ENCODE assay signal across 9 cellular contexts in genomic region chr2:157257312-157258252, GRCh38. TPM values are rescaled to one million over a fixed set of nuclear protein-coding genes. Genes with fewer than 3 reads are reported as not detected.
DNase-seq lines count a peak whose midpoint lies in the region; ATAC-seq and TF ChIP-seq lines count a peak whose summit lies in the region.
"Had no signal": no experiment of that assay in that cellular context is flagged by ENCODE, and none has a peak within 500 bp of the region (broad histone marks: within the 10 kb centered on the region; RNA-seq: fewer than 3 reads in every experiment).

TSS of gene GALNT5 (plus strand) at chr2:157257705. CDS start at chr2:157258083, 378 bp downstream.

- no peaks in the 10 kb centered on the region for H3K9me2 ChIP-seq in MM.1S (replicated peaks; ENCODE audit: insufficient read depth, low read length)

- H3K27me3 ChIP-seq in ACC112 (ENCODE audit: insufficient read depth, low read length) (no peaks in the 10 kb centered on the region), MM.1S (replicated peaks; ENCODE audit: insufficient read depth, low read length) (no peaks in the 10 kb centered on the region), dorsolateral prefrontal cortex (no peaks in the 10 kb centered on the region)

- DNase-seq in MM.1S, result no peak
- peak in 1 of 10 donors; percentile 46 for DNase-seq in dorsolateral prefrontal cortex
- peak; percentile 12 for DNase-seq in medulla oblongata (ENCODE audit: extremely low spot score)
- DNase-seq in central memory CD4-positive, alpha-beta T cell, result no peak

- H3K36me3 ChIP-seq in ACC112 (ENCODE audit: insufficient read depth, low read length) (no peaks in the 10 kb centered on the region), MM.1S (replicated peaks; ENCODE audit: insufficient read depth, low read length) (no peaks in the 10 kb centered on the region)

- H3K4me3 ChIP-seq in ACC112 (ENCODE audit: low read depth, low read length) (peak within 1 kb of the TSS; percentile 81), MM.1S (ENCODE audit: low read length) (no peak within 1 kb of the TSS), dorsolateral prefrontal cortex (peak within 1 kb of the TSS in 49 of 59 donors; percentile 0 to 57 (median 34))

- H3K4me2 ChIP-seq in MM.1S (ENCODE audit: low read depth, low read length), result 0 out of 2 replicates have a peak within 1 kb of the TSS, but pooled peaks have one; percentile 2

- no peaks in the 10 kb centered on the region for H4K20me1 ChIP-seq in MM.1S (ENCODE audit: insufficient read depth, low read length)

- H3K27ac ChIP-seq in ACC112 (ENCODE audit: low read depth, low read length) (peak within 1 kb of the TSS; percentile 21), MM.1S (ENCODE audit: low read length) (peak within 1 kb of the TSS; percentile 74; the same call in 1 of the 2 replicates), dorsolateral prefrontal cortex (peak within 1 kb of the TSS in 1 of 59 donors; percentile 63)

- H3K4me1 ChIP-seq in ACC112 (ENCODE audit: control insufficient read depth, insufficient read depth, low read length, unreplicated experiment), result peaks cover 45% of the 10 kb centered on the region
- peaks cover 35% of the 10 kb centered on the region for H3K4me1 ChIP-seq in MM.1S (ENCODE audit: low read length)

- no peaks in the 10 kb centered on the region for H3K9me3 ChIP-seq in MM.1S (replicated peaks; ENCODE audit: insufficient read depth, low read length)

- no peak within 1 kb of the TSS for H3K9ac ChIP-seq in MM.1S (ENCODE audit: low read length)

- TF ChIP-seq CTCF in MM.1S (IDR thresholded peaks at IDR 0.05; ENCODE audit: low read length) (no peak), dorsolateral prefrontal cortex (IDR thresholded peaks at IDR 0.05 in 54 of 56, conservative IDR thresholded peaks at IDR 0.05 in 2 of 56; ENCODE audit: low read depth in 1 of 56, partially characterized antibody in 56 of 56) (no peak)

- intact Hi-C loops in dorsolateral prefrontal cortex (cut with DNase I), result no loop called here

- H3K79me2 ChIP-seq in ACC112 (ENCODE audit: control insufficient read depth, insufficient read depth, low read length, unreplicated experiment), result peaks cover 3% of the 10 kb centered on the region
- H3K79me2 ChIP-seq in MM.1S (ENCODE audit: low read length), result no peaks in the 10 kb centered on the region

- no peak for ATAC-seq in GM19035 (IDR thresholded peaks at IDR 0.05; ENCODE audit: unreplicated experiment)
- no peak for ATAC-seq in HG03039 (IDR thresholded peaks at IDR 0.05; ENCODE audit: unreplicated experiment)
- no peak for ATAC-seq in HG03565 (IDR thresholded peaks at IDR 0.05; ENCODE audit: unreplicated experiment)

- H2AFZ ChIP-seq in ACC112 (ENCODE audit: low read length, unreplicated experiment) (peak within 1 kb of the TSS; percentile 95), MM.1S (ENCODE audit: low read length) (no peak within 1 kb of the TSS)

- peaks cover 13% of the 10 kb centered on the region for H3F3A ChIP-seq in MM.1S (ENCODE audit: insufficient read depth, low read length)

RNA-seq across cellular contexts. Expression of gene GALNT5, which starts in this region (rescaled TPM):
- 1 to 10 TPM in 1 of 120 experiments, under 1 TPM in 48, not detected in 71; 0.06 to 1.1 (median 0.12) TPM for total RNA-seq in dorsolateral prefrontal cortex
- total RNA-seq: T-helper 1 cell treated with Interleukin-12 subunit alpha and Interleukin-12 subunit beta and Interleukin-4 antibody, amounts not matched to agents 30 ng/mL and 1 ng/mL, for 36 hours had no signal
